9 cellular contexts compared by ENCODE assay signal in the genomic region with DNA sequence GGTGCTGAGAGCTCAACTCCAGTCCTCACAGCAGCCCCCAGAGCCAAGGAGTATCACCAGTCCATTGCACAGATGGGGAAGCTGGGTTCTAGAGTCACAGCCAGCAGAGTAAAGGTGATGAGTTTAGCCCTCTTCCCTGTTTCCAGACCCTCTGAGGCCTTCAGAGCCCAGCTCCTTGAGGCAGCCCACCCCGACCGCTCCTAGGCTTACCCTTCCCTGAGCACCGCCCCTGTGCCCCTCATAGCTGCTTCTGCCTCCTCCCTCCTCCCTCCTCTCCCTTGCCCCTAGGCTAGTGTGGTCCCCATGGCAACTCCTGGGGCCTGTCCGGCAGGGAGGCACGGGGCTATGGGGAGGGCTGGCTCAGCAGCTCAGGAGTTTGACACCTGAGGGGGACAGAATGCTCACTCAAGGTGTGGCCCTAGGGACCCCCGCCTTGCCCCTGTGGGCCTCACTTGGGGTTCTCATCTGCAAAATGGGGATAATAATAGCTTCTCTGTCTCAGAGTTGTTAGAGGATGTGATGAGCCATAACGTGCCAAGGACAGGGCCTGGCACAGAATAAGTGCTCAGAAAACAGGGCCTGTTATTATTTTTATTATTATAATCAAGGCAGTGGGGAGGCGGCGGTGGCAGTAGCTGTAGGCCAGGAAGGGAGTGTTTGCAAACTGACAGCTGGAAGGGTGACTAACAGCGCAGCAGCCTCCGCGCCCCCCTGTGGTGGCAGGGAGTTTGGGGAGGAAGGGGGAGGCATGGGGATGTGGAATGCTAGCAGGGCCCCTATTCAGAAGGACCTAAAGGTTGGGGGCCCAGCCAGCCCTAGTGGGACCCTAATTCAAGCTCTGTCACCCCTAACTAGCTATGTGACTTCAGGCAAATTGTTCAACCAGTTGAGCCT. TPM values are rescaled to one million over a fixed set of nuclear protein-coding genes. Genes with fewer than 3 reads are reported as not detected.
DNase-seq lines count a peak whose midpoint lies in the region; ATAC-seq and TF ChIP-seq lines count a peak whose summit lies in the region.
"Had no signal": no experiment of that assay in that cellular context is flagged by ENCODE, and none has a peak within 500 bp of the region (broad histone marks: within the 10 kb centered on the region; RNA-seq: fewer than 3 reads in every experiment).

No MANE protein-coding gene starts in this region.

- peaks cover 89% of the 10 kb centered on the region for H3K4me1 ChIP-seq in BLaER1
- H3K4me1 ChIP-seq in OCI-LY3 (ENCODE audit: low read length): peaks cover 98% of the 10 kb centered on the region

- peak overlapping the region; percentile 99 for H3K4me2 ChIP-seq in BLaER1
- H3K4me2 ChIP-seq in OCI-LY3 (ENCODE audit: low read length): peak overlapping the region; percentile 100

- H3K27me3 ChIP-seq in BLaER1 (no peaks in the 10 kb centered on the region), OCI-LY3 (ENCODE audit: low read depth, low read length) (no peaks in the 10 kb centered on the region)

- DNase-seq in activated gamma-delta T cell treated with Interleukin-2 at 50 U/mL for 16 hours (peak; percentile 76), lung microvascular endothelial cell (ENCODE audit: low read depth in 2 of 2) (peak; percentile 55 to 62), AG08395 (ENCODE audit: low spot score) (no peak), cerebellar cortex (ENCODE audit: low spot score) (no peak)

- H3K9me3 ChIP-seq in BLaER1 (no peaks in the 10 kb centered on the region), OCI-LY3 (ENCODE audit: insufficient read depth, low read length) (no peaks in the 10 kb centered on the region; the same call in 1 of the 2 replicates)

- no peak for ATAC-seq in GM21515 (IDR thresholded peaks at IDR 0.05; ENCODE audit: unreplicated experiment)
- ATAC-seq in GM19397 (IDR thresholded peaks at IDR 0.05; ENCODE audit: unreplicated experiment): no peak

- H4K20me1 ChIP-seq in BLaER1: peaks cover 98% of the 10 kb centered on the region
- peaks cover 72% of the 10 kb centered on the region for H4K20me1 ChIP-seq in OCI-LY3 (ENCODE audit: insufficient read depth, low read length)

- TF ChIP-seq CTCF in OCI-LY3 (IDR thresholded peaks at IDR 0.05; ENCODE audit: low read depth, low read length): peak; percentile 58

- H3K9ac ChIP-seq in BLaER1 (peak overlapping the region; percentile 27; the same call in 1 of the 2 replicates), OCI-LY3 (ENCODE audit: low read length) (peak overlapping the region; percentile 99)

- H3K27ac ChIP-seq in BLaER1 (peak overlapping the region; percentile 71), OCI-LY3 (ENCODE audit: low read length) (peak overlapping the region; percentile 97)

- H3K36me3 ChIP-seq in BLaER1 (peaks cover 46% of the 10 kb centered on the region), OCI-LY3 (replicated peaks; ENCODE audit: low read depth, low read length) (peaks cover 75% of the 10 kb centered on the region)

- H3K4me3 ChIP-seq in BLaER1 (no peak overlapping the region; the same call in 1 of the 2 replicates), OCI-LY3 (ENCODE audit: low read length) (peak overlapping the region; percentile 93)

- H3K79me2 ChIP-seq in OCI-LY3 (ENCODE audit: low read length): peaks cover 100% of the 10 kb centered on the region

- no peak overlapping the region for H2AFZ ChIP-seq in OCI-LY3 (ENCODE audit: low read depth, low read length)

RNA-seq across cellular contexts. Expression of a gene that starts 11.5 kb away (rescaled TPM):
- 24.4 and 37.9 TPM in 2 replicates for total RNA-seq in lung microvascular endothelial cell

RNA-seq across cellular contexts. Expression of a gene that starts 19.3 kb away (rescaled TPM):
- not detected in 2 replicates for total RNA-seq in lung microvascular endothelial cell
- total RNA-seq: M059J had no signal

RNA-seq across cellular contexts. Expression of a gene that starts 33.0 kb away (rescaled TPM):
- total RNA-seq in lung microvascular endothelial cell: not detected in 2 replicates
- total RNA-seq: M059J had no signal

RNA-seq across cellular contexts. Expression of a gene that starts 44.7 kb away (rescaled TPM):
- not detected in 2 replicates for total RNA-seq in lung microvascular endothelial cell
- total RNA-seq: M059J had no signal

RNA-seq across cellular contexts. Expression of a gene that starts 49.6 kb away (rescaled TPM):
- 12.4 and 19.4 TPM in 2 replicates for total RNA-seq in lung microvascular endothelial cell

Comparison
In these comparisons a context has a peak if more than half of its experiments do, and no peak if none do; other contexts are left out.
1. DNase-seq: peak in activated gamma-delta T cell treated with Interleukin-2 at 50 U/mL for 16 hours (single experiment) and lung microvascular endothelial cell (2 of 2); none in AG08395 (single experiment) and cerebellar cortex (single experiment).